Comparison of ENCODE assay signal across 8 cellular contexts in the genomic region with DNA sequence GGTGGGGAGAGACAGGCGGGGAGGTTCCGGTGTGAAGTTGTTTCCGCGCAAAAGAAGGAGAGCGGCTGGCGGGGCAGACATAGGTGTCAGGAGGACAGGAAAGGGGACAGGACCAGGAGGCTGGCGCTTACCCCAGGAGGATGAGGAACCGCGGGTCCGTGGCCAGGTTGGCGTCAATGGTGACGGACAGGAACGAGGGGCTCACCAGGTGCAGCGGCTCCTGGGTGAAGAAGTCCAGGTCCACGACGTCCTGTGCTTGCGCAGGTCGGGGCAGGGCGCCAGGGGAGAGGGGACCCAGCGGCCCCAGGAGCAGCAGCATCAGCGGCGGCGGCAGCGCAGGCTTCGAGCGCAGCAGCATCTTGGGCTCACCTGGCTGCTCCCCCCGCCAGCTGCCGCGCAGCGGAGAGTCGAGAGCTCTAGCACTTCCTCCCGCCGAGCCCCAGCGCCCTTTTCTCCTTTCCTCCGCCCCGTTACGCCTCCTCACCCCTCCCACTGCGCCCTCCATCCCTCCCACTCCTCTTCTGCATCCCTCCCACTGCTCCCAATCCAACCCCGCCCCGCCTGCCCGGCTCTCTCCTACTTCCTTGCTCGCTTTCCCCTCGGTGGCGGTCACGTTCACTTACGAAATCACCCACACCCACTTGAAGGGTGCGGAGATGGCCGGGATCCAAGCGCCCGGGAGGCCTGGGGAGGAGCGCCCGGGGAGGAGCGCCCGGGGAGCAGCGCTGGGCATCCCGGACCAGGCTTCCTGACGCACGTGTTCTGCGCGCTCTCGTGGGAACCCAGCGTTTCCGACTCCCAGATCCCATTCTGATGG. TPM values are rescaled to one million over a fixed set of nuclear protein-coding genes. Genes with fewer than 3 reads are reported as not detected.
DNase-seq lines count a peak whose midpoint lies in the region; ATAC-seq and TF ChIP-seq lines count a peak whose summit lies in the region.

Gene HPSE, minus strand, starts transcription at position 424 of the 817 bp plus-strand sequence. Its CDS starts 66 bp downstream, at position 358.

- peak; percentile 89 for ATAC-seq in GM21723 (IDR thresholded peaks at IDR 0.05; ENCODE audit: unreplicated experiment)
- ATAC-seq in RWPE2 (ENCODE audit: low read depth), result peak; percentile 95

- H3K4me3 ChIP-seq in RWPE2 (ENCODE audit: severe bottlenecking), result peak within 1 kb of the TSS; percentile 45
- peak within 1 kb of the TSS; percentile 67 for H3K4me3 ChIP-seq in osteoblast (ENCODE audit: insufficient read depth, low read length)
- H3K4me3 ChIP-seq in tibial artery, result peak within 1 kb of the TSS; percentile 49 to 53

- H2AFZ ChIP-seq in osteoblast (ENCODE audit: low read length), result peak within 1 kb of the TSS; percentile 78

- intact Hi-C loops in tibial artery (cut with DNase I; ENCODE audit: low total_unique reads), result no loop called here

- H4K20me1 ChIP-seq in osteoblast (ENCODE audit: insufficient read depth, low read length), result no peaks in the 10 kb centered on the region

- peaks cover 10% of the 10 kb centered on the region for H3K4me1 ChIP-seq in RWPE2 (ENCODE audit: insufficient read depth, poor library complexity, severe bottlenecking)
- H3K4me1 ChIP-seq in osteoblast (ENCODE audit: insufficient read depth, low read length), result peaks cover 5% of the 10 kb centered on the region
- H3K4me1 ChIP-seq in tibial artery, result peaks cover 0 to 17% (median 12%) of the 10 kb centered on the region in 4 donors

- H3K36me3 ChIP-seq in RWPE2 (ENCODE audit: low read depth), result no peaks in the 10 kb centered on the region
- no peaks in the 10 kb centered on the region for H3K36me3 ChIP-seq in osteoblast (ENCODE audit: insufficient read depth, low read length)
- H3K36me3 ChIP-seq in tibial artery, result no peaks in the 10 kb centered on the region

- H3K27ac ChIP-seq in RWPE2 (ENCODE audit: poor library complexity, severe bottlenecking) (no peak within 1 kb of the TSS), osteoblast (ENCODE audit: low read depth, low read length) (no peak within 1 kb of the TSS), tibial artery (no peak within 1 kb of the TSS)

- no peaks in the 10 kb centered on the region for H3K79me2 ChIP-seq in osteoblast (ENCODE audit: insufficient read depth, low read length)

- no peaks in the 10 kb centered on the region for H3K9me3 ChIP-seq in RWPE2 (ENCODE audit: severe bottlenecking)
- H3K9me3 ChIP-seq in osteoblast (ENCODE audit: low read depth, low read length), result no peaks in the 10 kb centered on the region
- H3K9me3 ChIP-seq in tibial artery, result peaks cover 0 to 9% (median 0%) of the 10 kb centered on the region in 3 donors

- H3K4me2 ChIP-seq in osteoblast (ENCODE audit: insufficient read depth, low read length), result peak within 1 kb of the TSS; percentile 84

- H3K27me3 ChIP-seq in RWPE2 (ENCODE audit: insufficient read depth, poor library complexity, severe bottlenecking) (no peaks in the 10 kb centered on the region), osteoblast (ENCODE audit: insufficient read depth, low read length) (peaks cover 38% of the 10 kb centered on the region), tibial artery (peaks cover 0 to 3% of the 10 kb centered on the region in 2 donors)

- TF ChIP-seq CTCF in RWPE2 (IDR thresholded peaks at IDR 0.05; ENCODE audit: poor library complexity, severe bottlenecking), result no peak
- TF ChIP-seq CTCF in osteoblast (IDR thresholded peaks at IDR 0.05; ENCODE audit: extremely low read depth, low read depth, low read length), result no peak
- no peak for TF ChIP-seq CTCF in tibial artery (IDR thresholded peaks at IDR 0.05)

- DNase-seq in DMS 273 treated with DMSO at 0.1 percent for 48 hours (lab: John Stamatoyannopoulos, UW) (peak; percentile 26), Kasumi-1 (lab: John Stamatoyannopoulos, UW) (peak; percentile 77 to 78), RWPE2 (ENCODE audit: low spot score) (peak; percentile 81), activated gamma-delta T cell treated with Interleukin-2 at 50 U/mL for 16 hours (peak; percentile 54), glomerular visceral epithelial cell (ENCODE audit: extremely low spot score) (peak; percentile 92), osteoblast (ENCODE audit: insufficient read length, low spot score, missing footprints) (peak; percentile 90), tibial artery (peak; percentile 85 to 89)

RNA-seq across cellular contexts. Expression of gene HPSE, which starts in this region (rescaled TPM):
- total RNA-seq in osteoblast, result 0.29 and 0.36 TPM in 2 replicates

Comparison
In these comparisons a context has a peak if more than half of its experiments do, and no peak if none do; other contexts are left out.
1. Peak in DNase-seq, H3K4me3 ChIP-seq and H3K4me2 ChIP-seq in osteoblast; RNA of the gene not detected or under 1 TPM.
2. DNase-seq: peak in every context shown above with its lines; median percentile 92 in glomerular visceral epithelial cell; 90 in osteoblast; 87 in tibial artery; 81 in RWPE2; 78 in Kasumi-1; 54 in activated gamma-delta T cell treated with Interleukin-2 at 50 U/mL for 16 hours; 26 in DMS 273 treated with DMSO at 0.1 percent for 48 hours.